Comparison of ENCODE assay signal across 1 cellular context in the genomic region with DNA sequence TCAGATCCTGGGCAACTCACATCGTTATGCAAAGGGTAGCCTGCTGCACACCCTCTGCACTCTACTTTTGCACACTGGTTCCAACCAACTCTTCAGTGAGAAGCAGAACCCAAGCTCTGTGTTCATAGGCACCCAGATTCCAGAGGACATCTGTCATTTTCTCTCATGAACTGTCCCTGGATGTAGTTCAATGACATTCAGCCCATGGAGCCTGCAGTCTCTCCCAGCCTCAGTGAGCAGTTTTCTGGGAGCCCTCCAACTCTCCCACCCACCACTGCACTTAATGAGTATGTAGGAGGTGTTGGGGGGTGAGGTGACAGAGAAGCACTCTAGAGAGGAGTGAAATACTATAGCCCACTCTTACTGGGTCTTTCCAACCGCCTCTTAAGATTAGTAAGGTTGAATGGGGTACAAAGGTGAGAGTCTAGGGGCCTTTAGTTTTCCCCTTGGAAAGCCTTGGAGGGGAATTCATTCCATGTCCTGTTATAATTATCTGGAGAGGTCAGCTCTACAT.
TF ChIP-seq lines count a peak whose summit lies in the region.

No MANE protein-coding gene starts in this region.

TF ChIP-seq in IMR-90, 13 proteins besides CTCF, POLR2A, EP300 and RAD21:
- TF ChIP-seq NFE2L2 (IDR thresholded peaks at IDR 0.05; ENCODE audit: low read depth, low read length) (no peak), RFX5 (IDR thresholded peaks at IDR 0.05; ENCODE audit: low read depth, low read length) (no peak), FOS (IDR thresholded peaks at IDR 0.05; ENCODE audit: low read depth, low read length) (no peak), MAZ (IDR thresholded peaks at IDR 0.05; ENCODE audit: borderline replicate concordance, low read depth, low read length) (no peak), CEBPB (IDR thresholded peaks at IDR 0.05; ENCODE audit: low read depth, low read length) (no peak), CHD1 (IDR thresholded peaks at IDR 0.05; ENCODE audit: low read depth, low read length) (no peak), RCOR1 (IDR thresholded peaks at IDR 0.05; ENCODE audit: insufficient replicate concordance, low read length) (no peak), MXI1 (IDR thresholded peaks at IDR 0.05; ENCODE audit: borderline replicate concordance, low read depth, low read length) (no peak), MAFK (IDR thresholded peaks at IDR 0.05; ENCODE audit: low read depth, low read length) (no peak), BHLHE40 (IDR thresholded peaks at IDR 0.05; ENCODE audit: low read depth, low read length) (no peak), SMC3 (IDR thresholded peaks at IDR 0.05; ENCODE audit: low read depth, low read length) (no peak)
- TF ChIP-seq, protein P1, sequence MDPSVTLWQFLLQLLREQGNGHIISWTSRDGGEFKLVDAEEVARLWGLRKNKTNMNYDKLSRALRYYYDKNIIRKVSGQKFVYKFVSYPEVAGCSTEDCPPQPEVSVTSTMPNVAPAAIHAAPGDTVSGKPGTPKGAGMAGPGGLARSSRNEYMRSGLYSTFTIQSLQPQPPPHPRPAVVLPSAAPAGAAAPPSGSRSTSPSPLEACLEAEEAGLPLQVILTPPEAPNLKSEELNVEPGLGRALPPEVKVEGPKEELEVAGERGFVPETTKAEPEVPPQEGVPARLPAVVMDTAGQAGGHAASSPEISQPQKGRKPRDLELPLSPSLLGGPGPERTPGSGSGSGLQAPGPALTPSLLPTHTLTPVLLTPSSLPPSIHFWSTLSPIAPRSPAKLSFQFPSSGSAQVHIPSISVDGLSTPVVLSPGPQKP (IDR thresholded peaks at IDR 0.05; ENCODE audit: borderline replicate concordance, low read depth, low read length) = no peak
- TF ChIP-seq, protein P2, sequence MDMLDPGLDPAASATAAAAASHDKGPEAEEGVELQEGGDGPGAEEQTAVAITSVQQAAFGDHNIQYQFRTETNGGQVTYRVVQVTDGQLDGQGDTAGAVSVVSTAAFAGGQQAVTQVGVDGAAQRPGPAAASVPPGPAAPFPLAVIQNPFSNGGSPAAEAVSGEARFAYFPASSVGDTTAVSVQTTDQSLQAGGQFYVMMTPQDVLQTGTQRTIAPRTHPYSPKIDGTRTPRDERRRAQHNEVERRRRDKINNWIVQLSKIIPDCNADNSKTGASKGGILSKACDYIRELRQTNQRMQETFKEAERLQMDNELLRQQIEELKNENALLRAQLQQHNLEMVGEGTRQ (IDR thresholded peaks at IDR 0.05; ENCODE audit: low read depth, low read length) = no peak
